8 cellular contexts compared by ENCODE assay signal in genomic region chr16:27317738-27318398, GRCh38. TPM values are rescaled to one million over a fixed set of nuclear protein-coding genes. Genes with fewer than 3 reads are reported as not detected.
DNase-seq lines count a peak whose midpoint lies in the region; ATAC-seq and TF ChIP-seq lines count a peak whose summit lies in the region.

No MANE protein-coding gene starts in this region.

- no peak overlapping the region; the same call in 2 of the 3 replicates for H3K4me3 Mint-ChIP-seq in GM23338
- H3K4me3 Mint-ChIP-seq in activated CD8-positive, alpha-beta T cell treated with anti-CD3 and anti-CD28 coated beads, Interleukin-2, amount 10 ng/mL, durations not matched to agents 7 days and 5 days = peak overlapping the region; percentile 90

- TF ChIP-seq CTCF in GM23338 (conservative IDR thresholded peaks at IDR 0.05; ENCODE audit: low read depth in 2 of 2) (no peak), fibroblast of villous mesenchyme (IDR thresholded peaks at IDR 0.05; ENCODE audit: insufficient read depth, low read depth, low read length) (no peak)

- no peak for ATAC-seq in GM23338
- no peak for ATAC-seq in activated CD8-positive, alpha-beta T cell treated with anti-CD3 and anti-CD28 coated beads, Interleukin-2, amount 10 ng/mL, durations not matched to agents 7 days and 5 days
- no peak for ATAC-seq in HG03045 (IDR thresholded peaks at IDR 0.05; ENCODE audit: unreplicated experiment)
- ATAC-seq in HG02970 (IDR thresholded peaks at IDR 0.05; ENCODE audit: low FRiP score, unreplicated experiment) = no peak

- H3K9me2 ChIP-seq in GM23338 (ENCODE audit: insufficient read depth) = no peaks in the 10 kb centered on the region

- no peaks in the 10 kb centered on the region for H3K36me3 ChIP-seq in GM23338 (ENCODE audit: insufficient read depth)

- H2AFZ ChIP-seq in GM23338 = no peak overlapping the region

- no peak overlapping the region for H3K27ac ChIP-seq in GM23338 (ENCODE audit: low read depth)

- H3K4me3 ChIP-seq in GM23338 (no peak overlapping the region), fibroblast of villous mesenchyme (ENCODE audit: low read depth, low read length) (peak overlapping the region; percentile 12)

- peaks cover 17% of the 10 kb centered on the region for H3K27me3 Mint-ChIP-seq in GM23338 (ENCODE audit: insufficient read depth, low read depth, poor library complexity)
- H3K27me3 Mint-ChIP-seq in activated CD8-positive, alpha-beta T cell treated with anti-CD3 and anti-CD28 coated beads, Interleukin-2, amount 10 ng/mL, durations not matched to agents 7 days and 5 days (ENCODE audit: low read depth) = no peaks in the 10 kb centered on the region

- no peaks in the 10 kb centered on the region; the same call in 1 of the 2 replicates for H4K20me1 ChIP-seq in GM23338 (replicated peaks; ENCODE audit: insufficient read depth)

- H3K9me3 Mint-ChIP-seq in GM23338 = no peaks in the 10 kb centered on the region
- H3K9me3 Mint-ChIP-seq in activated CD8-positive, alpha-beta T cell treated with anti-CD3 and anti-CD28 coated beads, Interleukin-2, amount 10 ng/mL, durations not matched to agents 7 days and 5 days (ENCODE audit: insufficient read depth) = no peaks in the 10 kb centered on the region

- H3K4me1 ChIP-seq in GM23338 (ENCODE audit: insufficient read depth) = peaks cover 24% of the 10 kb centered on the region

- peaks cover 51% of the 10 kb centered on the region for H3K79me2 ChIP-seq in GM23338 (replicated peaks; ENCODE audit: insufficient read depth)

- H3K36me3 Mint-ChIP-seq in GM23338 (ENCODE audit: low read depth) = no peaks in the 10 kb centered on the region; the same call in 2 of the 3 replicates
- H3K36me3 Mint-ChIP-seq in activated CD8-positive, alpha-beta T cell treated with anti-CD3 and anti-CD28 coated beads, Interleukin-2, amount 10 ng/mL, durations not matched to agents 7 days and 5 days (ENCODE audit: low read depth) = peaks cover 79% of the 10 kb centered on the region

- DNase-seq in GM23338 (ENCODE audit: low spot score) = no peak
- no peak for DNase-seq in activated CD8-positive, alpha-beta T cell treated with anti-CD3 and anti-CD28 coated beads, Interleukin-2, amount 10 ng/mL, durations not matched to agents 7 days and 5 days
- DNase-seq in fibroblast of villous mesenchyme (ENCODE audit: low read depth) = no peak
- DNase-seq in stimulated activated CD8-positive, alpha-beta memory T cell treated with anti-CD3 and anti-CD28 coated beads, Interleukin-15, amount 100 ng/mL, for 48 hours (ENCODE audit: low read depth in 2 of 2) = peak; percentile 45 to 51
- no peak for DNase-seq in inferior parietal cortex (ENCODE audit: extremely low spot score)
- no peak for DNase-seq in D341Med (ENCODE audit: low spot score)

- peaks cover 15% of the 10 kb centered on the region for H3K27me3 ChIP-seq in GM23338 (ENCODE audit: insufficient read depth)

- H3K27ac Mint-ChIP-seq in GM23338 = peak overlapping the region; percentile 71
- H3K27ac Mint-ChIP-seq in activated CD8-positive, alpha-beta T cell treated with anti-CD3 and anti-CD28 coated beads, Interleukin-2, amount 10 ng/mL, durations not matched to agents 7 days and 5 days = peak overlapping the region; percentile 93

- peaks cover 47% of the 10 kb centered on the region for H3K4me1 Mint-ChIP-seq in GM23338
- H3K4me1 Mint-ChIP-seq in activated CD8-positive, alpha-beta T cell treated with anti-CD3 and anti-CD28 coated beads, Interleukin-2, amount 10 ng/mL, durations not matched to agents 7 days and 5 days (ENCODE audit: low read depth) = peaks cover 78% of the 10 kb centered on the region

- H3F3A ChIP-seq in GM23338 (replicated peaks; ENCODE audit: low read depth) = 0 out of 2 replicates have a peak, but pooled peaks cover 2% of the 10 kb centered on the region

- peak overlapping the region; percentile 60 for H3K4me2 ChIP-seq in GM23338

- CTCF ChIA-PET in activated CD8-positive, alpha-beta T cell treated with anti-CD3 and anti-CD28 coated beads, Interleukin-2, amount 10 ng/mL, durations not matched to agents 7 days and 5 days (lab: Charles Lee) = interaction anchor here (0.7 to 6.5 kb wide), 20 partner anchors 9 to 142 kb away, joined by 3 to 101 read pairs (median 6); partner anchors contain the start of genes KDM8 and NSMCE1

- POLR2A ChIA-PET in activated CD8-positive, alpha-beta T cell treated with anti-CD3 and anti-CD28 coated beads, Interleukin-2, amount 10 ng/mL, durations not matched to agents 7 days and 5 days (lab: Charles Lee) = interaction anchor here (1.0 to 10.3 kb wide), 21 partner anchors 11 to 144 kb away, joined by 3 to 222 read pairs (median 5); partner anchors contain the start of genes KDM8 and NSMCE1

TF ChIP-seq in GM23338, 12 proteins besides CTCF, POLR2A, EP300 and RAD21 (continues in another document):
- no peak for TF ChIP-seq NANOG (IDR thresholded peaks at IDR 0.05; ENCODE audit: borderline replicate concordance)
- TF ChIP-seq ZNF331 (CRISPR knock-in tag; IDR thresholded peaks at IDR 0.05; ENCODE audit: low read depth) = no peak
- no peak for TF ChIP-seq EZH2phosphoT487 (IDR thresholded peaks at IDR 0.05; ENCODE audit: unreplicated experiment)
- TF ChIP-seq ETS1 (IDR thresholded peaks at IDR 0.05) = no peak
- TF ChIP-seq ZNF114 (CRISPR knock-in tag; IDR thresholded peaks at IDR 0.05) = no peak
- TF ChIP-seq JUNB (IDR thresholded peaks at IDR 0.05; ENCODE audit: unreplicated experiment) = no peak
- no peak for TF ChIP-seq REST (IDR thresholded peaks at IDR 0.05; ENCODE audit: unreplicated experiment)
- TF ChIP-seq EZH2 (IDR thresholded peaks at IDR 0.05; ENCODE audit: low read depth, unreplicated experiment) = no peak
- TF ChIP-seq STAT1 (IDR thresholded peaks at IDR 0.05; ENCODE audit: unreplicated experiment) = no peak
- TF ChIP-seq POLR2AphosphoS5 (IDR thresholded peaks at IDR 0.05; ENCODE audit: low read depth) = no peak

RNA-seq across cellular contexts. Expression of gene IL4R, which starts 4.1 kb away (rescaled TPM):
- 16.9 and 17.6 TPM in 2 replicates for total RNA-seq in GM23338 (2014; rRNA removed; shearing (Covaris generic))
- 5.6 and 6.4 TPM in 2 replicates for polyA plus RNA-seq in GM23338 (2016; fragmentation: Nextera tagmentation; extraction: Ambion mirVana)
- 100 to 1,000 TPM; 231 to 237 TPM for total RNA-seq in activated CD8-positive, alpha-beta T cell treated with anti-CD3 and anti-CD28 coated beads, Interleukin-2, amount 10 ng/mL, durations not matched to agents 7 days and 5 days
- 25.0 and 43.2 TPM in 2 replicates for total RNA-seq in fibroblast of villous mesenchyme

RNA-seq across cellular contexts. Expression of gene NSMCE1, which starts 49.3 kb away (rescaled TPM):
- total RNA-seq in GM23338 (2014; rRNA removed; shearing (Covaris generic)) = 30.6 and 33.9 TPM in 2 replicates
- 47.2 and 50.8 TPM in 2 replicates for polyA plus RNA-seq in GM23338 (2016; fragmentation: Nextera tagmentation; extraction: Ambion mirVana)
- 10 to 100 TPM; 87.3 to 94.9 TPM for total RNA-seq in activated CD8-positive, alpha-beta T cell treated with anti-CD3 and anti-CD28 coated beads, Interleukin-2, amount 10 ng/mL, durations not matched to agents 7 days and 5 days
- total RNA-seq in fibroblast of villous mesenchyme = 60.2 and 69.1 TPM in 2 replicates

Comparison
In these comparisons a context has a peak if more than half of its experiments do, and no peak if none do; other contexts are left out.
1. DNase-seq: peak in stimulated activated CD8-positive, alpha-beta memory T cell treated with anti-CD3 and anti-CD28 coated beads, Interleukin-15, amount 100 ng/mL, for 48 hours (2 of 2); none in GM23338 (single experiment), activated CD8-positive, alpha-beta T cell treated with anti-CD3 and anti-CD28 coated beads, Interleukin-2, amount 10 ng/mL, durations not matched to agents 7 days and 5 days (single experiment), fibroblast of villous mesenchyme (single experiment), inferior parietal cortex (single experiment) and D341Med (single experiment).